In the genomic region with DNA sequence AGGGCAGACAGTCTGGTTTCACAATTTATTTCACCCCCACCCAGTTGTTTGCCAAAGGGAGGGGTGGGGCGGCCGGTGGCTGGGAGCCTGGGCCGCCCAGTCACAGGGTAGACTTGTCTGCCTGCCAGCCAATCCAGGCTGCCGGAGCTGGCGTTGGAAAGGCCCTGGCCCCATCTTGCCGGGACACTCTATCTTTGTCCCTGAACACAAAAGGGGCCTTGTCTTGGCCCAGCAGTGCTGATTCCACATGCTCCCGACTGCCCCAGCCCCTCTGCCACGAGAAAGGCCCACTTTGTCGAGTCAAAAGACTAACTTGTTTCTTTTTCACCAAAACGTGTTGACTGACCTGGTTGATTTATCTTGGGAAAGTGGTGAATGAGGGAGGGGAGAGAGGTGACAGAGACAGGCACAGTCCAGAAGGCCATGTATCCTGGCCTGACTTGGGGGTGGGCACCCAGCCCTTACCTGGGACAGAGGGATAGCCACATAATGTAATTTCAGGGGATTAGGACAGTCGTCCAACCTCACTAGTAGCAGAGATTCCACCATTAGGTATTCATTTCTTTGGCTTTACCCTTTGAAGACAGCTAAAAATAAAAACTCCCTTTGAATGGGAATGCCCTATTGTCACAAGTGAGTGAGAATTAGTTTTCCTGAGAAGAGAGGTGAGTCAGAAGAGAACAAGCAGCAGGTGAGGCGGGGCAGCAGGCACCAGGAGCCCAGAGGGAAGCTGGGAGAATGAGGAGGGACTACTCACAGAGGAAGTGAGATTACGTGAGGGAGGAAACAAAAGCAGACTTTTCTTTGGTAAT, we compare ENCODE assay signal across 1 cellular context.
TF ChIP-seq lines count a peak whose summit lies in the region.

No MANE protein-coding gene starts in this region.

TF ChIP-seq in HepG2, 621 proteins besides CTCF, POLR2A, EP300 and RAD21 (continued from another document and continues in another):
- TF ChIP-seq, protein P1, sequence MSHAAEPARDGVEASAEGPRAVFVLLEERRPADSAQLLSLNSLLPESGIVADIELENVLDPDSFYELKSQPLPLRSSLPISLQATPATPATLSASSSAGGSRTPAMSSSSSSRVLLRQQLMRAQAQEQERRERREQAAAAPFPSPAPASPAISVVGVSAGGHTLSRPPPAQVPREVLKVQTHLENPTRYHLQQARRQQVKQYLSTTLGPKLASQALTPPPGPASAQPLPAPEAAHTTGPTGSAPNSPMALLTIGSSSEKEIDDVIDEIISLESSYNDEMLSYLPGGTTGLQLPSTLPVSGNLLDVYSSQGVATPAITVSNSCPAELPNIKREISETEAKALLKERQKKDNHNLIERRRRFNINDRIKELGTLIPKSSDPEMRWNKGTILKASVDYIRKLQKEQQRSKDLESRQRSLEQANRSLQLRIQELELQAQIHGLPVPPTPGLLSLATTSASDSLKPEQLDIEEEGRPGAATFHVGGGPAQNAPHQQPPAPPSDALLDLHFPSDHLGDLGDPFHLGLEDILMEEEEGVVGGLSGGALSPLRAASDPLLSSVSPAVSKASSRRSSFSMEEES (CRISPR knock-in tag; IDR thresholded peaks at IDR 0.05) = peak; percentile 66; the same call in 1 of the 2 replicates
- TF ChIP-seq, protein P2, sequence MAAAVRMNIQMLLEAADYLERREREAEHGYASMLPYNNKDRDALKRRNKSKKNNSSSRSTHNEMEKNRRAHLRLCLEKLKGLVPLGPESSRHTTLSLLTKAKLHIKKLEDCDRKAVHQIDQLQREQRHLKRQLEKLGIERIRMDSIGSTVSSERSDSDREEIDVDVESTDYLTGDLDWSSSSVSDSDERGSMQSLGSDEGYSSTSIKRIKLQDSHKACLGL (CRISPR knock-in tag; IDR thresholded peaks at IDR 0.05) = no peak
- TF ChIP-seq ZBTB7B (CRISPR knock-in tag; IDR thresholded peaks at IDR 0.05) (peak; percentile 81), DPF2 (CRISPR knock-in tag; IDR thresholded peaks at IDR 0.05; ENCODE audit: borderline replicate concordance, low read depth) (0 out of 2 replicates have a peak, but pooled peaks have one; percentile 40), SP5 (CRISPR knock-in tag; IDR thresholded peaks at IDR 0.05; ENCODE audit: borderline replicate concordance, low read depth) (peak; percentile 85), GATAD2A (CRISPR knock-in tag; IDR thresholded peaks at IDR 0.05) (peak; percentile 63), CENPX (CRISPR knock-in tag; IDR thresholded peaks at IDR 0.05) (no peak), CBX5 (CRISPR knock-in tag; IDR thresholded peaks at IDR 0.05; ENCODE audit: borderline replicate concordance) (peak; percentile 73; the same call in 1 of the 2 replicates), SMAD9 (CRISPR knock-in tag; IDR thresholded peaks at IDR 0.05) (no peak), ZNF432 (CRISPR knock-in tag; IDR thresholded peaks at IDR 0.05; ENCODE audit: borderline replicate concordance) (no peak), TAF15 (IDR thresholded peaks at IDR 0.05; ENCODE audit: low read depth, low read length, poor library complexity, severe bottlenecking) (no peak), BRCA1 (CRISPR knock-in tag; IDR thresholded peaks at IDR 0.05) (no peak), NR1H2 (CRISPR knock-in tag; IDR thresholded peaks at IDR 0.05; ENCODE audit: borderline replicate concordance, low read depth) (no peak), ZFP36L2 (CRISPR knock-in tag; IDR thresholded peaks at IDR 0.05) (no peak), RFXANK (CRISPR knock-in tag; IDR thresholded peaks at IDR 0.05) (0 out of 2 replicates have a peak, but pooled peaks have one; percentile 63), ZNF124 (CRISPR knock-in tag; IDR thresholded peaks at IDR 0.05) (peak; percentile 89; the same call in 1 of the 2 replicates), SOX5 (CRISPR knock-in tag; IDR thresholded peaks at IDR 0.05; ENCODE audit: borderline replicate concordance) (no peak; the same call in none of the 2 replicates), RXRB (CRISPR knock-in tag; IDR thresholded peaks at IDR 0.05; ENCODE audit: borderline replicate concordance) (peak; percentile 45; the same call in 1 of the 2 replicates), MIXL1 (CRISPR knock-in tag; IDR thresholded peaks at IDR 0.05) (no peak), YEATS2 (CRISPR knock-in tag; IDR thresholded peaks at IDR 0.05; ENCODE audit: borderline replicate concordance) (peak; percentile 15; the same call in 1 of the 2 replicates), HDAC1 (CRISPR knock-in tag; IDR thresholded peaks at IDR 0.05) (no peak; the same call in 1 of the 2 replicates), ISX (CRISPR knock-in tag; conservative IDR thresholded peaks at IDR 0.05) (no peak), NCOR1 (IDR thresholded peaks at IDR 0.05; ENCODE audit: borderline replicate concordance, low read length) (peak; percentile 93), WIZ (CRISPR knock-in tag; IDR thresholded peaks at IDR 0.05) (no peak), ZNF510 (CRISPR knock-in tag; IDR thresholded peaks at IDR 0.05; ENCODE audit: low read depth) (no peak), ZNF562 (CRISPR knock-in tag; IDR thresholded peaks at IDR 0.05; ENCODE audit: borderline replicate concordance) (no peak), SALL2 (CRISPR knock-in tag; IDR thresholded peaks at IDR 0.05) (no peak), KLF15 (CRISPR knock-in tag; IDR thresholded peaks at IDR 0.05; ENCODE audit: borderline replicate concordance) (0 out of 2 replicates have a peak, but pooled peaks have one; percentile 53), SNAPC2 (CRISPR knock-in tag; IDR thresholded peaks at IDR 0.05) (peak; percentile 79; the same call in 1 of the 2 replicates), SRY (CRISPR knock-in tag; IDR thresholded peaks at IDR 0.05) (no peak)
- TF ChIP-seq, protein P3, sequence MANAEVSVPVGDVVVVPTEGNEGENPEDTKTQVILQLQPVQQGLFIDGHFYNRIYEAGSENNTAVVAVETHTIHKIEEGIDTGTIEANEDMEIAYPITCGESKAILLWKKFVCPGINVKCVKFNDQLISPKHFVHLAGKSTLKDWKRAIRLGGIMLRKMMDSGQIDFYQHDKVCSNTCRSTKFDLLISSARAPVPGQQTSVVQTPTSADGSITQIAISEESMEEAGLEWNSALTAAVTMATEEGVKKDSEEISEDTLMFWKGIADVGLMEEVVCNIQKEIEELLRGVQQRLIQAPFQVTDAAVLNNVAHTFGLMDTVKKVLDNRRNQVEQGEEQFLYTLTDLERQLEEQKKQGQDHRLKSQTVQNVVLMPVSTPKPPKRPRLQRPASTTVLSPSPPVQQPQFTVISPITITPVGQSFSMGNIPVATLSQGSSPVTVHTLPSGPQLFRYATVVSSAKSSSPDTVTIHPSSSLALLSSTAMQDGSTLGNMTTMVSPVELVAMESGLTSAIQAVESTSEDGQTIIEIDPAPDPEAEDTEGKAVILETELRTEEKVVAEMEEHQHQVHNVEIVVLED (CRISPR knock-in tag; IDR thresholded peaks at IDR 0.05; ENCODE audit: borderline replicate concordance) = peak; percentile 31; the same call in 1 of the 2 replicates
- TF ChIP-seq, protein P4, sequence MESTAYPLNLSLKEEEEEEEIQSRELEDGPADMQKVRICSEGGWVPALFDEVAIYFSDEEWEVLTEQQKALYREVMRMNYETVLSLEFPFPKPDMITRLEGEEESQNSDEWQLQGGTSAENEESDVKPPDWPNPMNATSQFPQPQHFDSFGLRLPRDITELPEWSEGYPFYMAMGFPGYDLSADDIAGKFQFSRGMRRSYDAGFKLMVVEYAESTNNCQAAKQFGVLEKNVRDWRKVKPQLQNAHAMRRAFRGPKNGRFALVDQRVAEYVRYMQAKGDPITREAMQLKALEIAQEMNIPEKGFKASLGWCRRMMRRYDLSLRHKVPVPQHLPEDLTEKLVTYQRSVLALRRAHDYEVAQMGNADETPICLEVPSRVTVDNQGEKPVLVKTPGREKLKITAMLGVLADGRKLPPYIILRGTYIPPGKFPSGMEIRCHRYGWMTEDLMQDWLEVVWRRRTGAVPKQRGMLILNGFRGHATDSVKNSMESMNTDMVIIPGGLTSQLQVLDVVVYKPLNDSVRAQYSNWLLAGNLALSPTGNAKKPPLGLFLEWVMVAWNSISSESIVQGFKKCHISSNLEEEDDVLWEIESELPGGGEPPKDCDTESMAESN (CRISPR knock-in tag; conservative IDR thresholded peaks at IDR 0.05) = peak; percentile 58; the same call in 1 of the 2 replicates
- TF ChIP-seq, protein P5, sequence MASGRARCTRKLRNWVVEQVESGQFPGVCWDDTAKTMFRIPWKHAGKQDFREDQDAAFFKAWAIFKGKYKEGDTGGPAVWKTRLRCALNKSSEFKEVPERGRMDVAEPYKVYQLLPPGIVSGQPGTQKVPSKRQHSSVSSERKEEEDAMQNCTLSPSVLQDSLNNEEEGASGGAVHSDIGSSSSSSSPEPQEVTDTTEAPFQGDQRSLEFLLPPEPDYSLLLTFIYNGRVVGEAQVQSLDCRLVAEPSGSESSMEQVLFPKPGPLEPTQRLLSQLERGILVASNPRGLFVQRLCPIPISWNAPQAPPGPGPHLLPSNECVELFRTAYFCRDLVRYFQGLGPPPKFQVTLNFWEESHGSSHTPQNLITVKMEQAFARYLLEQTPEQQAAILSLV (CRISPR knock-in tag; IDR thresholded peaks at IDR 0.05; ENCODE audit: borderline replicate concordance) = peak; percentile 82; the same call in 1 of the 2 replicates
- TF ChIP-seq, protein P6, sequence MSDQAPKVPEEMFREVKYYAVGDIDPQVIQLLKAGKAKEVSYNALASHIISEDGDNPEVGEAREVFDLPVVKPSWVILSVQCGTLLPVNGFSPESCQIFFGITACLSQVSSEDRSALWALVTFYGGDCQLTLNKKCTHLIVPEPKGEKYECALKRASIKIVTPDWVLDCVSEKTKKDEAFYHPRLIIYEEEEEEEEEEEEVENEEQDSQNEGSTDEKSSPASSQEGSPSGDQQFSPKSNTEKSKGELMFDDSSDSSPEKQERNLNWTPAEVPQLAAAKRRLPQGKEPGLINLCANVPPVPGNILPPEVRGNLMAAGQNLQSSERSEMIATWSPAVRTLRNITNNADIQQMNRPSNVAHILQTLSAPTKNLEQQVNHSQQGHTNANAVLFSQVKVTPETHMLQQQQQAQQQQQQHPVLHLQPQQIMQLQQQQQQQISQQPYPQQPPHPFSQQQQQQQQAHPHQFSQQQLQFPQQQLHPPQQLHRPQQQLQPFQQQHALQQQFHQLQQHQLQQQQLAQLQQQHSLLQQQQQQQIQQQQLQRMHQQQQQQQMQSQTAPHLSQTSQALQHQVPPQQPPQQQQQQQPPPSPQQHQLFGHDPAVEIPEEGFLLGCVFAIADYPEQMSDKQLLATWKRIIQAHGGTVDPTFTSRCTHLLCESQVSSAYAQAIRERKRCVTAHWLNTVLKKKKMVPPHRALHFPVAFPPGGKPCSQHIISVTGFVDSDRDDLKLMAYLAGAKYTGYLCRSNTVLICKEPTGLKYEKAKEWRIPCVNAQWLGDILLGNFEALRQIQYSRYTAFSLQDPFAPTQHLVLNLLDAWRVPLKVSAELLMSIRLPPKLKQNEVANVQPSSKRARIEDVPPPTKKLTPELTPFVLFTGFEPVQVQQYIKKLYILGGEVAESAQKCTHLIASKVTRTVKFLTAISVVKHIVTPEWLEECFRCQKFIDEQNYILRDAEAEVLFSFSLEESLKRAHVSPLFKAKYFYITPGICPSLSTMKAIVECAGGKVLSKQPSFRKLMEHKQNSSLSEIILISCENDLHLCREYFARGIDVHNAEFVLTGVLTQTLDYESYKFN (CRISPR knock-in tag; conservative IDR thresholded peaks at IDR 0.05) = peak; percentile 67
- TF ChIP-seq, protein P7, sequence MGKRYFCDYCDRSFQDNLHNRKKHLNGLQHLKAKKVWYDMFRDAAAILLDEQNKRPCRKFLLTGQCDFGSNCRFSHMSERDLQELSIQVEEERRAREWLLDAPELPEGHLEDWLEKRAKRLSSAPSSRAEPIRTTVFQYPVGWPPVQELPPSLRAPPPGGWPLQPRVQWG (CRISPR knock-in tag; IDR thresholded peaks at IDR 0.05; ENCODE audit: borderline replicate concordance, low read depth) = no peak
- TF ChIP-seq, protein P8, sequence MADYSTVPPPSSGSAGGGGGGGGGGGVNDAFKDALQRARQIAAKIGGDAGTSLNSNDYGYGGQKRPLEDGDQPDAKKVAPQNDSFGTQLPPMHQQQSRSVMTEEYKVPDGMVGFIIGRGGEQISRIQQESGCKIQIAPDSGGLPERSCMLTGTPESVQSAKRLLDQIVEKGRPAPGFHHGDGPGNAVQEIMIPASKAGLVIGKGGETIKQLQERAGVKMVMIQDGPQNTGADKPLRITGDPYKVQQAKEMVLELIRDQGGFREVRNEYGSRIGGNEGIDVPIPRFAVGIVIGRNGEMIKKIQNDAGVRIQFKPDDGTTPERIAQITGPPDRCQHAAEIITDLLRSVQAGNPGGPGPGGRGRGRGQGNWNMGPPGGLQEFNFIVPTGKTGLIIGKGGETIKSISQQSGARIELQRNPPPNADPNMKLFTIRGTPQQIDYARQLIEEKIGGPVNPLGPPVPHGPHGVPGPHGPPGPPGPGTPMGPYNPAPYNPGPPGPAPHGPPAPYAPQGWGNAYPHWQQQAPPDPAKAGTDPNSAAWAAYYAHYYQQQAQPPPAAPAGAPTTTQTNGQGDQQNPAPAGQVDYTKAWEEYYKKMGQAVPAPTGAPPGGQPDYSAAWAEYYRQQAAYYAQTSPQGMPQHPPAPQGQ (CRISPR knock-in tag; IDR thresholded peaks at IDR 0.05; ENCODE audit: borderline replicate concordance) = 0 out of 2 replicates have a peak, but pooled peaks have one; percentile 80
- TF ChIP-seq, protein P9, sequence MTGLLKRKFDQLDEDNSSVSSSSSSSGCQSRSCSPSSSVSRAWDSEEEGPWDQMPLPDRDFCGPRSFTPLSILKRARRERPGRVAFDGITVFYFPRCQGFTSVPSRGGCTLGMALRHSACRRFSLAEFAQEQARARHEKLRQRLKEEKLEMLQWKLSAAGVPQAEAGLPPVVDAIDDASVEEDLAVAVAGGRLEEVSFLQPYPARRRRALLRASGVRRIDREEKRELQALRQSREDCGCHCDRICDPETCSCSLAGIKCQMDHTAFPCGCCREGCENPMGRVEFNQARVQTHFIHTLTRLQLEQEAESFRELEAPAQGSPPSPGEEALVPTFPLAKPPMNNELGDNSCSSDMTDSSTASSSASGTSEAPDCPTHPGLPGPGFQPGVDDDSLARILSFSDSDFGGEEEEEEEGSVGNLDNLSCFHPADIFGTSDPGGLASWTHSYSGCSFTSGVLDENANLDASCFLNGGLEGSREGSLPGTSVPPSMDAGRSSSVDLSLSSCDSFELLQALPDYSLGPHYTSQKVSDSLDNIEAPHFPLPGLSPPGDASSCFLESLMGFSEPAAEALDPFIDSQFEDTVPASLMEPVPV (CRISPR knock-in tag; IDR thresholded peaks at IDR 0.05) = peak; percentile 80
